9 cellular contexts compared by ENCODE assay signal in genomic region chr16:66474750-66475199, GRCh38. TPM values are rescaled to one million over a fixed set of nuclear protein-coding genes. Genes with fewer than 3 reads are reported as not detected.
DNase-seq lines count a peak whose midpoint lies in the region; ATAC-seq and TF ChIP-seq lines count a peak whose summit lies in the region.
"Had no signal": no experiment of that assay in that cellular context is flagged by ENCODE, and none has a peak within 500 bp of the region (broad histone marks: within the 10 kb centered on the region; RNA-seq: fewer than 3 reads in every experiment).

No MANE protein-coding gene starts in this region.

- H3K4me2 ChIP-seq in GM23338: no peak overlapping the region

- no peaks in the 10 kb centered on the region for H4K20me1 ChIP-seq in GM23338 (replicated peaks; ENCODE audit: insufficient read depth)

- H3K9me2 ChIP-seq in GM23338 (ENCODE audit: insufficient read depth): 0 out of 2 replicates have a peak, but pooled peaks cover 4% of the 10 kb centered on the region

- H3K36me3 ChIP-seq in GM23338 (ENCODE audit: insufficient read depth): no peaks in the 10 kb centered on the region

- H3K27me3 ChIP-seq in GM23338 (ENCODE audit: insufficient read depth): no peaks in the 10 kb centered on the region

- H3K9me3 Mint-ChIP-seq in activated naive CD8-positive, alpha-beta T cell treated with anti-CD3 and anti-CD28 coated beads, Interleukin-2, amount 10 ng/mL, durations not matched to agents 7 days and 5 days: no peaks in the 10 kb centered on the region
- H3K9me3 Mint-ChIP-seq in GM23338: no peaks in the 10 kb centered on the region; the same call in 2 of the 3 replicates
- H3K9me3 Mint-ChIP-seq: natural killer cell treated with Interleukin-12 subunit alpha and Interleukin-12 subunit beta and Interleukin-15 and Interleukin-18, amount 100 ng/mL, for 72 hours had no signal

- H3K27me3 Mint-ChIP-seq in activated naive CD8-positive, alpha-beta T cell treated with anti-CD3 and anti-CD28 coated beads, Interleukin-2, amount 10 ng/mL, durations not matched to agents 7 days and 5 days: peaks cover 3% of the 10 kb centered on the region
- H3K27me3 Mint-ChIP-seq in GM23338 (ENCODE audit: insufficient read depth, low read depth, poor library complexity): peaks cover 9% of the 10 kb centered on the region
- H3K27me3 Mint-ChIP-seq: natural killer cell treated with Interleukin-12 subunit alpha and Interleukin-12 subunit beta and Interleukin-15 and Interleukin-18, amount 100 ng/mL, for 72 hours had no signal

- peak overlapping the region; percentile 77 for H3K27ac Mint-ChIP-seq in activated naive CD8-positive, alpha-beta T cell treated with anti-CD3 and anti-CD28 coated beads, Interleukin-2, amount 10 ng/mL, durations not matched to agents 7 days and 5 days
- H3K27ac Mint-ChIP-seq in GM23338: no peak overlapping the region

- TF ChIP-seq CTCF in GM23338 (conservative IDR thresholded peaks at IDR 0.05; ENCODE audit: low read depth in 2 of 2): no peak

- no peak overlapping the region; the same call in 1 of the 2 replicates for H2AFZ ChIP-seq in GM23338

- H3K79me2 ChIP-seq in GM23338 (replicated peaks; ENCODE audit: insufficient read depth): no peaks in the 10 kb centered on the region

- H3K4me3 ChIP-seq in GM23338: no peak overlapping the region

- no peaks in the 10 kb centered on the region for H3F3A ChIP-seq in GM23338 (replicated peaks; ENCODE audit: low read depth)

- no peaks in the 10 kb centered on the region for H3K36me3 Mint-ChIP-seq in activated naive CD8-positive, alpha-beta T cell treated with anti-CD3 and anti-CD28 coated beads, Interleukin-2, amount 10 ng/mL, durations not matched to agents 7 days and 5 days
- no peaks in the 10 kb centered on the region for H3K36me3 Mint-ChIP-seq in GM23338 (ENCODE audit: low read depth)
- H3K36me3 Mint-ChIP-seq: natural killer cell treated with Interleukin-12 subunit alpha and Interleukin-12 subunit beta and Interleukin-15 and Interleukin-18, amount 100 ng/mL, for 72 hours had no signal

- POLR2A ChIA-PET in activated naive CD8-positive, alpha-beta T cell treated with anti-CD3 and anti-CD28 coated beads, Interleukin-2, amount 10 ng/mL, durations not matched to agents 7 days and 5 days (lab: Charles Lee): interaction anchor here (1.2 kb wide), 1 partner anchor 78 kb away, joined by 3 read pairs; the partner anchor contains the start of gene CKLF

- peak; percentile 61 for DNase-seq in A172 (ENCODE audit: low spot score)
- peak; percentile 83 for DNase-seq in SHP77 treated with DMSO at 0.1 percent for 48 hours (lab: John Stamatoyannopoulos, UW)
- no peak for DNase-seq in activated naive CD8-positive, alpha-beta T cell treated with anti-CD3 and anti-CD28 coated beads, Interleukin-2, amount 10 ng/mL, durations not matched to agents 7 days and 5 days
- DNase-seq in stimulated activated CD8-positive, alpha-beta memory T cell treated with anti-CD3 and anti-CD28 coated beads, Interleukin-12 subunit alpha, Interleukin-12 subunit beta, amount 100 ng/mL, for 1 hour (ENCODE audit: low read depth): peak; percentile 35
- no peak for DNase-seq in GM23338 (ENCODE audit: low spot score)
- no peak for DNase-seq in cardiac septum (ENCODE audit: low spot score)

- peak overlapping the region; percentile 65 for H3K4me3 Mint-ChIP-seq in activated naive CD8-positive, alpha-beta T cell treated with anti-CD3 and anti-CD28 coated beads, Interleukin-2, amount 10 ng/mL, durations not matched to agents 7 days and 5 days
- no peak overlapping the region for H3K4me3 Mint-ChIP-seq in GM23338
- H3K4me3 Mint-ChIP-seq: natural killer cell treated with Interleukin-12 subunit alpha and Interleukin-12 subunit beta and Interleukin-15 and Interleukin-18, amount 100 ng/mL, for 72 hours had no signal

- H3K27ac ChIP-seq in GM23338 (ENCODE audit: low read depth): no peak overlapping the region

- ATAC-seq in GM19351 (IDR thresholded peaks at IDR 0.05; ENCODE audit: unreplicated experiment): peak; percentile 92
- ATAC-seq in HG03469 (IDR thresholded peaks at IDR 0.05; ENCODE audit: unreplicated experiment): peak; percentile 81
- peak; percentile 94 for ATAC-seq in activated naive CD8-positive, alpha-beta T cell treated with anti-CD3 and anti-CD28 coated beads, Interleukin-2, amount 10 ng/mL, durations not matched to agents 7 days and 5 days (ENCODE audit: low read depth)
- no peak for ATAC-seq in GM23338

- intact Hi-C loops in cardiac septum (cut with DNase I): no loop called here

- peaks cover 22% of the 10 kb centered on the region for H3K4me1 Mint-ChIP-seq in activated naive CD8-positive, alpha-beta T cell treated with anti-CD3 and anti-CD28 coated beads, Interleukin-2, amount 10 ng/mL, durations not matched to agents 7 days and 5 days
- H3K4me1 Mint-ChIP-seq in GM23338: peaks cover 20% of the 10 kb centered on the region

- peaks cover 5% of the 10 kb centered on the region; the same call in 1 of the 2 replicates for H3K4me1 ChIP-seq in GM23338 (ENCODE audit: insufficient read depth)

TF ChIP-seq in GM23338, 12 proteins besides CTCF, POLR2A, EP300 and RAD21 (continues in another document):
- TF ChIP-seq ZNF114 (CRISPR knock-in tag; IDR thresholded peaks at IDR 0.05) (no peak), EZH2 (IDR thresholded peaks at IDR 0.05; ENCODE audit: low read depth, unreplicated experiment) (no peak), CREB1 (CRISPR knock-in tag; IDR thresholded peaks at IDR 0.05; ENCODE audit: low read depth) (no peak), ZNF331 (CRISPR knock-in tag; IDR thresholded peaks at IDR 0.05; ENCODE audit: low read depth) (no peak), NANOG (IDR thresholded peaks at IDR 0.05; ENCODE audit: borderline replicate concordance) (no peak), STAT1 (IDR thresholded peaks at IDR 0.05; ENCODE audit: unreplicated experiment) (no peak)
- TF ChIP-seq, protein P1, sequence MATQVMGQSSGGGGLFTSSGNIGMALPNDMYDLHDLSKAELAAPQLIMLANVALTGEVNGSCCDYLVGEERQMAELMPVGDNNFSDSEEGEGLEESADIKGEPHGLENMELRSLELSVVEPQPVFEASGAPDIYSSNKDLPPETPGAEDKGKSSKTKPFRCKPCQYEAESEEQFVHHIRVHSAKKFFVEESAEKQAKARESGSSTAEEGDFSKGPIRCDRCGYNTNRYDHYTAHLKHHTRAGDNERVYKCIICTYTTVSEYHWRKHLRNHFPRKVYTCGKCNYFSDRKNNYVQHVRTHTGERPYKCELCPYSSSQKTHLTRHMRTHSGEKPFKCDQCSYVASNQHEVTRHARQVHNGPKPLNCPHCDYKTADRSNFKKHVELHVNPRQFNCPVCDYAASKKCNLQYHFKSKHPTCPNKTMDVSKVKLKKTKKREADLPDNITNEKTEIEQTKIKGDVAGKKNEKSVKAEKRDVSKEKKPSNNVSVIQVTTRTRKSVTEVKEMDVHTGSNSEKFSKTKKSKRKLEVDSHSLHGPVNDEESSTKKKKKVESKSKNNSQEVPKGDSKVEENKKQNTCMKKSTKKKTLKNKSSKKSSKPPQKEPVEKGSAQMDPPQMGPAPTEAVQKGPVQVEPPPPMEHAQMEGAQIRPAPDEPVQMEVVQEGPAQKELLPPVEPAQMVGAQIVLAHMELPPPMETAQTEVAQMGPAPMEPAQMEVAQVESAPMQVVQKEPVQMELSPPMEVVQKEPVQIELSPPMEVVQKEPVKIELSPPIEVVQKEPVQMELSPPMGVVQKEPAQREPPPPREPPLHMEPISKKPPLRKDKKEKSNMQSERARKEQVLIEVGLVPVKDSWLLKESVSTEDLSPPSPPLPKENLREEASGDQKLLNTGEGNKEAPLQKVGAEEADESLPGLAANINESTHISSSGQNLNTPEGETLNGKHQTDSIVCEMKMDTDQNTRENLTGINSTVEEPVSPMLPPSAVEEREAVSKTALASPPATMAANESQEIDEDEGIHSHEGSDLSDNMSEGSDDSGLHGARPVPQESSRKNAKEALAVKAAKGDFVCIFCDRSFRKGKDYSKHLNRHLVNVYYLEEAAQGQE (IDR thresholded peaks at IDR 0.05; ENCODE audit: unreplicated experiment): no peak
- TF ChIP-seq, protein P2, sequence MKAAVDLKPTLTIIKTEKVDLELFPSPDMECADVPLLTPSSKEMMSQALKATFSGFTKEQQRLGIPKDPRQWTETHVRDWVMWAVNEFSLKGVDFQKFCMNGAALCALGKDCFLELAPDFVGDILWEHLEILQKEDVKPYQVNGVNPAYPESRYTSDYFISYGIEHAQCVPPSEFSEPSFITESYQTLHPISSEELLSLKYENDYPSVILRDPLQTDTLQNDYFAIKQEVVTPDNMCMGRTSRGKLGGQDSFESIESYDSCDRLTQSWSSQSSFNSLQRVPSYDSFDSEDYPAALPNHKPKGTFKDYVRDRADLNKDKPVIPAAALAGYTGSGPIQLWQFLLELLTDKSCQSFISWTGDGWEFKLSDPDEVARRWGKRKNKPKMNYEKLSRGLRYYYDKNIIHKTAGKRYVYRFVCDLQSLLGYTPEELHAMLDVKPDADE (IDR thresholded peaks at IDR 0.05): no peak

RNA-seq across cellular contexts. Expression of gene BEAN1, which starts 47.7 kb away (rescaled TPM):
- 0.91 and 1.7 TPM in 2 replicates for total RNA-seq in A172 (2014; rRNA removed; shearing (Covaris generic))
- total RNA-seq in activated naive CD8-positive, alpha-beta T cell treated with anti-CD3 and anti-CD28 coated beads, Interleukin-2, amount 10 ng/mL, durations not matched to agents 7 days and 5 days: not detected
- 0.07 TPM in 1 of 2 replicates, not detected in the other for total RNA-seq in GM23338 (2014; rRNA removed; shearing (Covaris generic))
- 0.10 TPM in 1 of 2 replicates, not detected in the other for polyA plus RNA-seq in GM23338 (2016; fragmentation: Nextera tagmentation; extraction: Ambion mirVana)
- total RNA-seq in cardiac septum: 2.8 TPM
- total RNA-seq: natural killer cell treated with Interleukin-12 subunit alpha and Interleukin-12 subunit beta and Interleukin-15 and Interleukin-18, amount 100 ng/mL, for 72 hours had no signal

Comparison
In these comparisons a context has a peak if more than half of its experiments do, and no peak if none do; other contexts are left out.
1. DNase-seq: peak in A172 (single experiment), SHP77 treated with DMSO at 0.1 percent for 48 hours (single experiment) and stimulated activated CD8-positive, alpha-beta memory T cell treated with anti-CD3 and anti-CD28 coated beads, Interleukin-12 subunit alpha, Interleukin-12 subunit beta, amount 100 ng/mL, for 1 hour (single experiment); none in activated naive CD8-positive, alpha-beta T cell treated with anti-CD3 and anti-CD28 coated beads, Interleukin-2, amount 10 ng/mL, durations not matched to agents 7 days and 5 days (single experiment), GM23338 (single experiment) and cardiac septum (single experiment).